ENCODE assay signal across 8 cellular contexts in the genomic region with DNA sequence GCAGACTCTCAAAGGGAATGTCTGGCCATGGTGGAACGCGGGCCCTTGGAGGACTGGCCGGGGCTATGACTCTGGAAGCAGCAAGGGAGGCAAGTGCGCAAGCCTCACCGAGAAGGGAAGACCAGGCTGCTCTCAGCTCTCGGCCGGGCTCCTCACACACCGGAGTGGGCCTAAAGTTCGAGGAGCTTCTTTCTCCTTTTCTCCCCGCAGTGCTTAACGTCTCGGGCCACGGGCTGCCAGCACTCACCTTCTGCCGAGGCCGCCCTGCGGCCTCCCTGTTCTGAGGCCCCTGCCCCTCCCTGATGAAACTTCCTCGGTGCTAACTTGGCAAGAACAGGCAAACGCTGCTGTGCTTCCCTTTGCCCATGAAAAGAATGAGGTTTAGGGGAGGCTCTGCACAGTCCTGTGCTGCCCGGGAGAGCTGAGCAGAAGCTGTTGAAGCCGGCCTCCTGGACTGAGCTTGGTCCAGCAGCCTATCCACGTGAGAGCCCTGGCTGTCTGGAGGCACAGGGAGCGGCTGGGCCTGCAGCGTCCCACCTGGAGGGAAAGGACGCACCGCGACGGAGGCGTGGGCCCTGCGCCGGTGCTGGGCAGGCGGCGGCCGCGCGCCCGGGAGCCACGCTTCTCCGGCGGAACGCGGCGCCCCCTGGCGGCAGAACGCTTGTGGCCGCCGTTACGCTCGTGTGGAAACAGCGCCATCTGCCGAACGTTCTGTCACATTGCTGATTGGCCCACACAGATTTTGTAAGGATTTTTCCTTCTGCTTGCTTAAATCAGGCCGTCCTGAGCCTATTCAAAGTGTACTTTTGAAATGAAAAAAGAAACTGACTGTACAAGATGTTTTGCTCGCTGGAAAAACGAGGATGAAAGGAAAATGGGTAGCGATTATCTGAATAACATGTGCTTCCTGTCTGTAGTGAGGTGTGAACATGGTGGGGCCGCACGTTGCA.
A peak's percentile ranks its signal among the peaks of the same experiment; 100 is the strongest.
DNase-seq lines count a peak whose midpoint lies in the region; ATAC-seq, FAIRE-seq and TF ChIP-seq lines count a peak whose summit lies in the region.

No MANE protein-coding gene starts in this region.

- H3K27ac ChIP-seq in A673 (ENCODE audit: low read depth, low read length, poor library complexity, severe bottlenecking): peak overlapping the region; percentile 28
- H3K27ac ChIP-seq in kidney (ENCODE audit: low read depth in 2 of 2, low read length in 2 of 2): peak overlapping the region in 1 of 2 donors; percentile 14

- intact Hi-C loops in A673 (cut with micrococcal nuclease; ENCODE audit: unreplicated experiment) (loop anchor here (1.0 to 10.0 kb wide), 4 partner anchors 206 to 796 kb away; no protein-coding TSS in a partner anchor), kidney (cut with DNase I) (no loop called here)

- TF ChIP-seq CTCF in A673 (conservative IDR thresholded peaks at IDR 0.05; ENCODE audit: low read depth, low read length) (peak; percentile 93), cardiac fibroblast (IDR thresholded peaks at IDR 0.05; ENCODE audit: low read depth, low read length) (peak; percentile 86), kidney (IDR thresholded peaks at IDR 0.05; ENCODE audit: borderline replicate concordance, extremely low read depth, insufficient read depth) (peak; percentile 100)

- POLR2A ChIA-PET in A673 (lab: Charles Lee; ENCODE audit: low non-redundant PET): no interaction called here

- H3K36me3 ChIP-seq in A673 (ENCODE audit: insufficient read depth, low read length, poor library complexity, severe bottlenecking) (no peaks in the 10 kb centered on the region), kidney (ENCODE audit: control insufficient read depth in 1 of 2, insufficient read depth in 2 of 2, low read length in 2 of 2) (no peaks in the 10 kb centered on the region)

- no peaks in the 10 kb centered on the region for H3K9me3 ChIP-seq in A673 (ENCODE audit: low read depth, low read length, poor library complexity, severe bottlenecking)
- no peaks in the 10 kb centered on the region for H3K9me3 ChIP-seq in kidney (ENCODE audit: control insufficient read depth in 1 of 2, low read length in 2 of 2)

- CTCF ChIA-PET in A673 (lab: Charles Lee): interaction anchor here (0.5 to 2.0 kb wide), 7 partner anchors 8 to 521 kb away, joined by 3 to 17 read pairs (median 4); a partner anchor contains a TSS

- H3K4me1 ChIP-seq in A673 (ENCODE audit: insufficient read depth, low read length, poor library complexity, severe bottlenecking) (peaks cover 13% of the 10 kb centered on the region), kidney (ENCODE audit: control insufficient read depth in 1 of 2, insufficient read depth in 1 of 2, low read depth in 1 of 2, low read length in 2 of 2) (peaks cover 4 to 10% of the 10 kb centered on the region in 2 donors)

- no TSS peak for BruUV-seq in A673 (replicated peaks; lab: Mats Ljungman, UMichigan)

- peak; percentile 95 for ATAC-seq in GM18505 (IDR thresholded peaks at IDR 0.05; ENCODE audit: unreplicated experiment)
- peak; percentile 90 for ATAC-seq in HG02973 (IDR thresholded peaks at IDR 0.05; ENCODE audit: unreplicated experiment)

- no peak for FAIRE-seq in kidney (lab: Jason Lieb, UNC)

- H3K9ac ChIP-seq in kidney (ENCODE audit: low read length in 2 of 2): peak overlapping the region in 1 of 2 donors; percentile 51

- DNase-seq in A673 (ENCODE audit: low spot score) (peak; percentile 86), NCI-H2107 treated with DMSO at 0.1 percent for 48 hours (lab: John Stamatoyannopoulos, UW; ENCODE audit: unreplicated experiment) (peak; percentile 41), cardiac fibroblast (ENCODE audit: low read depth in 2 of 2) (peak; percentile 79 to 82), kidney (peak; percentile 88)
- peak; percentile 48 to 66 (median 62) for DNase-seq in activated CD4-positive, CD25-positive, alpha-beta regulatory T cell (lab: John Stamatoyannopoulos, UW)
- DNase-seq in stimulated activated CD4-positive, alpha-beta T cell treated with anti-CD3 and anti-CD28 coated beads, Interleukin-1b, Interleukin-23, amount 100 ng/mL, for 24 hours (ENCODE audit: low read depth in 4 of 4, low spot score in 1 of 4): peak; percentile 61 to 73 (median 68)

- H3K27me3 ChIP-seq in A673 (replicated peaks; ENCODE audit: insufficient read depth, low read depth, low read length, poor library complexity): no peaks in the 10 kb centered on the region

- H3K4me3 ChIP-seq in A673 (ENCODE audit: low read depth, low read length, poor library complexity, severe bottlenecking) (peak overlapping the region; percentile 23), cardiac fibroblast (replicated peaks in 1 of 2; ENCODE audit: low read depth in 2 of 2, low read length in 2 of 2) (peak overlapping the region; percentile 25 to 28), kidney (ENCODE audit: low read length in 2 of 2) (peak overlapping the region in 1 of 2 donors; percentile 46)

- TF ChIP-seq POLR2A in GM18505 (IDR thresholded peaks at IDR 0.05; ENCODE audit: borderline replicate concordance, extremely low read depth, insufficient read depth, insufficient read length): no peak
